Comparison of ENCODE assay signal across 9 cellular contexts in the genomic region with DNA sequence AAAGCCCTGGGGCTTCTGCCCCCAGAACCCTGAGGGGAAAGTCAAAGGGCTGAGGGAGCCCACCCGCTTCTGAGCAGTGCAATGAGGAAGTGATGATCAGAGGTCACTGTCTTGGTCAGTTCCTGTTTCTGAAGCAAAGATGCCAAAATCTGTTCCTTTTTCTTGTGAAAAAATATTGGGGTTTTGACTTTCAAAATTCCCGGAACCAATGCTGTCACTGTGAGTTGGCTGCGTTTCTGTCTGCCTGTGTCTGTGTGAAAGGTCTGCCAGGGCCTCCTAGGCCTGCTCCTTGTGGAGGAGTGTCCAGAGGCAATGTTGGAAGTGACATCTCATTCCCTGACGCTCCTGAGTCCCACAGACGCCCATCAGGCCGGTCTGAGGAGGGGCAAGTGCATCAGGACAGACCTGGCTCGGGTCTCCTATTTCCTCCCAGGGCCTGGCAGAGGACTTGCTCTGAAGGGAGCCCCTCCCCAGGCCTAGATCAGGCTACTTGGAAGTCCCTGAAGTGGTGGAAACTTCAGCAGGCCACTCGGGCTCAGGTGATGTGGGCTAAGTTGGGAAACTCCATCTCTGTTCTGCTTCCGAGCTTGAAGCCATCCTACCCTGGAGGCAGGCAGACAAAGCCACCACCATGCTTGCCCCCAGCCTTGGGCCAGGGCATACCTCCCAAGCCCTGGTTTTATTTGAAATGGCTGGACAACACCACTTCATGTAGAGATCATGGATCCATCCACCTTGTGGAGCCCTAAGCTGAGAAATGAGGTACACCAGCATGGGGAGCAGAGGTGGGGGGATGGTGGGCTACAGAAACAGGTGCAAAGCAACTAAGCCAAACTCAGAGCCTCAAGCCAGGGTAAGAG. TPM values are rescaled to one million over a fixed set of nuclear protein-coding genes. Genes with fewer than 3 reads are reported as not detected.
DNase-seq lines count a peak whose midpoint lies in the region; TF ChIP-seq lines count a peak whose summit lies in the region.
"Had no signal": no experiment of that assay in that cellular context is flagged by ENCODE, and none has a peak within 500 bp of the region (broad histone marks: within the 10 kb centered on the region; RNA-seq: fewer than 3 reads in every experiment).

No MANE protein-coding gene starts in this region.

- in situ Hi-C loops in transverse colon (cut with MboI; ENCODE audit: low pct_ligation_motif_present in 1 of 4, low pct_unique_long_range_greater_than_20kb in 1 of 4, low sequenced_read_pairs in 3 of 4): loop anchor here in 3 of 4 donors (5.0 to 25.0 kb wide), 5 partner anchors 96 to 264 kb away; a partner anchor contains a TSS

- H3K27ac Mint-ChIP-seq in activated T-cell treated with anti-CD3 and anti-CD28 coated beads, Interleukin-2, amount 50 U/mL, for 24 hours: peak overlapping the region; percentile 11
- H3K27ac Mint-ChIP-seq in endothelial cell (ENCODE audit: unreplicated experiment): no peak overlapping the region

- H2BK5ac ChIP-seq in mesendoderm (ENCODE audit: low read length): no peak overlapping the region

- no peak overlapping the region for H2BK15ac ChIP-seq in mesendoderm (replicated peaks; ENCODE audit: low read depth)

- no peak overlapping the region for H3K23ac ChIP-seq in mesendoderm (ENCODE audit: low read length)

- no peak for TF ChIP-seq POLR2A in transverse colon (IDR thresholded peaks at IDR 0.05)

- H3K36me3 ChIP-seq in mesendoderm (ENCODE audit: control insufficient read depth, insufficient read depth, low read length) (no peaks in the 10 kb centered on the region), transverse colon (no peaks in the 10 kb centered on the region)
- H3K36me3 ChIP-seq: cardiac muscle cell had no signal

- H3K9ac ChIP-seq in mesendoderm (ENCODE audit: low read length): no peak overlapping the region

- peaks cover 49% of the 10 kb centered on the region for H3K4me1 Mint-ChIP-seq in activated T-cell treated with anti-CD3 and anti-CD28 coated beads, Interleukin-2, amount 50 U/mL, for 24 hours (ENCODE audit: low read depth)
- peaks cover 15% of the 10 kb centered on the region for H3K4me1 Mint-ChIP-seq in endothelial cell (ENCODE audit: unreplicated experiment)

- TF ChIP-seq CTCF in transverse colon (IDR thresholded peaks at IDR 0.05) (no peak), endothelial cell (IDR thresholded peaks at IDR 0.05; ENCODE audit: unreplicated experiment) (no peak)

- H2BK120ac ChIP-seq in mesendoderm (ENCODE audit: low read depth, low read length): no peak overlapping the region

- no peak overlapping the region for H3K4me2 ChIP-seq in mesendoderm (ENCODE audit: low read length)

- no peaks in the 10 kb centered on the region for H3K36me3 Mint-ChIP-seq in activated T-cell treated with anti-CD3 and anti-CD28 coated beads, Interleukin-2, amount 50 U/mL, for 24 hours (ENCODE audit: low read depth)
- peaks cover 8% of the 10 kb centered on the region for H3K36me3 Mint-ChIP-seq in endothelial cell (ENCODE audit: low read depth, unreplicated experiment)

- H3K79me1 ChIP-seq in mesendoderm (ENCODE audit: low read length): no peaks in the 10 kb centered on the region

- WGBS in mesendoderm (ENCODE audit: extremely low coverage, insufficient coverage, low lambda C conversion rate): no CpG with 5 or more reads among the region's 9 CpGs
- WGBS in transverse colon (ENCODE audit: low coverage in 1 of 2), 2 donors: 63% methylated on average over 6 of the region's 9 CpGs; no CpG with 5 or more reads in 1 of the 2 donors

- no peaks in the 10 kb centered on the region for H3K27me3 ChIP-seq in mesendoderm (ENCODE audit: insufficient read depth, low read length, poor library complexity)
- H3K27me3 ChIP-seq in transverse colon: no peaks in the 10 kb centered on the region
- H3K27me3 ChIP-seq: cardiac muscle cell had no signal

- no peak overlapping the region for H4K8ac ChIP-seq in mesendoderm (ENCODE audit: low read depth, low read length)

- no peak overlapping the region for H3K4me3 Mint-ChIP-seq in activated T-cell treated with anti-CD3 and anti-CD28 coated beads, Interleukin-2, amount 50 U/mL, for 24 hours
- no peak overlapping the region for H3K4me3 Mint-ChIP-seq in endothelial cell (ENCODE audit: unreplicated experiment)

- H3K79me2 ChIP-seq in mesendoderm (ENCODE audit: control insufficient read depth, insufficient read depth, low read length): no peaks in the 10 kb centered on the region

- no peak overlapping the region for H4K5ac ChIP-seq in mesendoderm (ENCODE audit: low read length)

- intact Hi-C loops in transverse colon (cut with DNase I; ENCODE audit: low total_unique reads): loop anchor here (5.0 to 10.0 kb wide), 2 partner anchors 136 to 234 kb away; no protein-coding TSS in a partner anchor

- no peak overlapping the region for H3K18ac ChIP-seq in mesendoderm (ENCODE audit: low read length)

- H3K27ac ChIP-seq in angular gyrus (ENCODE audit: low read depth, low read length) (peak overlapping the region; percentile 59), mesendoderm (ENCODE audit: low read depth, low read length) (no peak overlapping the region), transverse colon (peak overlapping the region; percentile 20 to 64 (median 53))
- H3K27ac ChIP-seq: cardiac muscle cell had no signal

- H3K9me3 ChIP-seq in transverse colon: no peaks in the 10 kb centered on the region

- peak overlapping the region; percentile 3 for H3K56ac ChIP-seq in mesendoderm (ENCODE audit: low read length)

- H3K4me1 ChIP-seq in mesendoderm (ENCODE audit: control insufficient read depth, low read depth, low read length) (peaks cover 5% of the 10 kb centered on the region), transverse colon (peaks cover 0 to 49% (median 9%) of the 10 kb centered on the region in 4 donors)

- peak overlapping the region; percentile 82 for H2AK5ac ChIP-seq in mesendoderm (ENCODE audit: low read length)

- no peak for DNase-seq in activated T-cell treated with anti-CD3 and anti-CD28 coated beads, Interleukin-2, amount 50 U/mL, for 24 hours
- no peak for DNase-seq in activated T-cell treated with anti-CD3 and anti-CD28 coated beads for 4 hours
- DNase-seq in mesendoderm: no peak
- DNase-seq in transverse colon: no peak
- DNase-seq in hippocampal formation (lab: John Stamatoyannopoulos, UW): no peak
- DNase-seq in HuH-7 (ENCODE audit: low spot score): no peak
- no peak for DNase-seq in endothelial cell (ENCODE audit: low spot score)

- peaks cover 8% of the 10 kb centered on the region for H3K9me3 Mint-ChIP-seq in activated T-cell treated with anti-CD3 and anti-CD28 coated beads, Interleukin-2, amount 50 U/mL, for 24 hours
- no peaks in the 10 kb centered on the region for H3K9me3 Mint-ChIP-seq in endothelial cell (ENCODE audit: unreplicated experiment)

- no peak overlapping the region for H3K4ac ChIP-seq in mesendoderm (ENCODE audit: low read depth, low read length)

- H3K4me3 ChIP-seq in mesendoderm (ENCODE audit: low read length) (no peak overlapping the region), transverse colon (no peak overlapping the region)
- H3K4me3 ChIP-seq: cardiac muscle cell had no signal

- TF ChIP-seq EP300 in transverse colon (IDR thresholded peaks at IDR 0.05; ENCODE audit: low read depth): no peak

- H3K27me3 Mint-ChIP-seq in activated T-cell treated with anti-CD3 and anti-CD28 coated beads, Interleukin-2, amount 50 U/mL, for 24 hours: no peaks in the 10 kb centered on the region
- peaks cover 20% of the 10 kb centered on the region for H3K27me3 Mint-ChIP-seq in endothelial cell (ENCODE audit: unreplicated experiment)

RNA-seq across cellular contexts. Expression of a gene that starts 51.0 kb away (rescaled TPM):
- polyA plus RNA-seq in mesendoderm (2013, experiment 1 of 2): 4.4 TPM
- polyA plus RNA-seq in mesendoderm (2013, experiment 2 of 2): 4.6 TPM
- 100 to 1,000 TPM in 1 of 4 donors, 10 to 100 TPM in 3; 60.6 to 108 (median 74.6) TPM for total RNA-seq in transverse colon
- 9.6 TPM for total RNA-seq in endothelial cell (ENCODE audit: unreplicated experiment)
